In the genomic region with DNA sequence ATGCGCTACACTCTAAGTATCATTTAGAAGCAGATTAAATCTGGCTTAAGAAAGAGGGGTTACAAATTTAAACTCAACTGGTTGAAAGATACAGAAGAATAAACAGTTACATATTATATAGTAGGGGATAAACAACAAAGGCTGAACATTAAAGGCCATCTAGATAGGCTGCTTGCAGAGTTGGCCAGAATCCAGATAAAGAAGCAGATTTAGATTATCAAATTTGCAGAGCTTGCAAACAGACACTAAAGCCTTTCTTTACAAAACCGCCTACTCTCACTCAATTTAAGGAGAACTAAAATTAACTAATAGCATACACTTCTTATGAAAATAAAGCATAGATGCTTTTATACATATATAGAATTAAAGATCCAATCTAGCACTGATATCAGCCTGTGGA, we compare ENCODE assay signal across 14 cellular contexts.
A peak's percentile ranks its signal among the peaks of the same experiment; 100 is the strongest.
DNase-seq lines count a peak whose midpoint lies in the region; ATAC-seq lines count a peak whose summit lies in the region.
"Had no signal": no experiment of that assay in that cellular context is flagged by ENCODE, and none has a peak within 500 bp of the region (broad histone marks: within the 10 kb centered on the region; RNA-seq: fewer than 3 reads in every experiment).

No MANE protein-coding gene starts in this region.

- POLR2A ChIA-PET in T-cell (lab: Charles Lee): no interaction called here

- no peak overlapping the region for H3K4me3 ChIP-seq in adipocyte (ENCODE audit: low read length)
- H3K4me3 ChIP-seq: PC-9 had no signal

- H3K36me3 ChIP-seq in adipocyte (ENCODE audit: control insufficient read depth, insufficient read depth, low read length, severe bottlenecking): peaks cover 47% of the 10 kb centered on the region

- no peak overlapping the region for H3K4me3 Mint-ChIP-seq in T-cell
- H3K4me3 Mint-ChIP-seq: dendritic cell treated with granulocyte-macrophage colony-stimulating factor and Interleukin-4, amounts not matched to agents 40 ng/mL and 50 ng/mL, for 4 days had no signal

- CTCF ChIA-PET in T-cell (lab: Charles Lee): interaction anchor here in 1 of 2 donors (1.3 kb wide), 1 partner anchor 71 kb away, joined by 6 read pairs; no protein-coding TSS in a partner anchor

- H3K4me1 Mint-ChIP-seq in T-cell: peaks cover 38 to 44% (median 43%) of the 10 kb centered on the region in 3 donors

- no peaks in the 10 kb centered on the region for H3K27me3 ChIP-seq in adipocyte (replicated peaks; ENCODE audit: control insufficient read depth, insufficient read depth, low read length)
- H3K27me3 ChIP-seq in layer of hippocampus (ENCODE audit: control insufficient read depth, insufficient read depth, low read length): no peaks in the 10 kb centered on the region

- H3K27ac Mint-ChIP-seq in T-cell: peak overlapping the region in 1 of 2 donors; percentile 61
- H3K27ac Mint-ChIP-seq: dendritic cell treated with granulocyte-macrophage colony-stimulating factor and Interleukin-4, amounts not matched to agents 40 ng/mL and 50 ng/mL, for 4 days had no signal

- H3K9ac ChIP-seq in adipocyte (ENCODE audit: low read length): no peak overlapping the region

- ATAC-seq in T-cell (replicated peaks in 1 of 4) (no peak), HG02938 (IDR thresholded peaks at IDR 0.05; ENCODE audit: unreplicated experiment) (no peak)

- DNase-seq in DMS153 treated with DMSO at 0.1 percent for 48 hours (lab: John Stamatoyannopoulos, UW; ENCODE audit: unreplicated experiment) (peak; percentile 4), DMS153 (lab: John Stamatoyannopoulos, UW) (no peak), adipocyte (ENCODE audit: low read depth) (peak; percentile 21), substantia nigra (lab: John Stamatoyannopoulos, UW) (no peak), T-cell (no peak), NCI-H187 treated with DMSO at 0.1 percent for 48 hours (lab: John Stamatoyannopoulos, UW) (no peak)
- DNase-seq: 8988T; activated CD4-positive, CD25-positive, alpha-beta regulatory T cell; NCI-H1417 treated with DMSO at 0.1 percent for 48 hours; PC-9; stimulated activated CD4-positive, alpha-beta T cell treated with anti-CD3 and anti-CD28 coated beads, Interleukin-2, amount 100 ng/mL, for 24 hours had no signal

- H3K27me3 Mint-ChIP-seq in T-cell: no peaks in the 10 kb centered on the region
- H3K27me3 Mint-ChIP-seq: dendritic cell treated with granulocyte-macrophage colony-stimulating factor and Interleukin-4, amounts not matched to agents 40 ng/mL and 50 ng/mL, for 4 days had no signal

- H3K9me3 ChIP-seq in adipocyte (ENCODE audit: control insufficient read depth, low read length): no peaks in the 10 kb centered on the region

- H3K4me1 ChIP-seq in adipocyte (ENCODE audit: control insufficient read depth, insufficient read depth, low read length): peaks cover 48% of the 10 kb centered on the region

- H3K27ac ChIP-seq in layer of hippocampus (ENCODE audit: low read depth, low read length) (peak overlapping the region; percentile 41), substantia nigra (ENCODE audit: low read depth, low read length, poor library complexity, severe bottlenecking) (peak overlapping the region; percentile 74)
- H3K27ac ChIP-seq: PC-9 had no signal

- no peaks in the 10 kb centered on the region for H3K9me3 Mint-ChIP-seq in T-cell
- H3K9me3 Mint-ChIP-seq: dendritic cell treated with granulocyte-macrophage colony-stimulating factor and Interleukin-4, amounts not matched to agents 40 ng/mL and 50 ng/mL, for 4 days had no signal

- peaks cover 28% of the 10 kb centered on the region for H3K36me3 Mint-ChIP-seq in T-cell

Comparison
In these comparisons a context has a peak if more than half of its experiments do, and no peak if none do; other contexts are left out.
1. DNase-seq: peak in DMS153 treated with DMSO at 0.1 percent for 48 hours (single experiment) and adipocyte (single experiment); none in DMS153 (single experiment), substantia nigra (0 of 49), T-cell (0 of 34) and NCI-H187 treated with DMSO at 0.1 percent for 48 hours (single experiment).